In the genomic region with DNA sequence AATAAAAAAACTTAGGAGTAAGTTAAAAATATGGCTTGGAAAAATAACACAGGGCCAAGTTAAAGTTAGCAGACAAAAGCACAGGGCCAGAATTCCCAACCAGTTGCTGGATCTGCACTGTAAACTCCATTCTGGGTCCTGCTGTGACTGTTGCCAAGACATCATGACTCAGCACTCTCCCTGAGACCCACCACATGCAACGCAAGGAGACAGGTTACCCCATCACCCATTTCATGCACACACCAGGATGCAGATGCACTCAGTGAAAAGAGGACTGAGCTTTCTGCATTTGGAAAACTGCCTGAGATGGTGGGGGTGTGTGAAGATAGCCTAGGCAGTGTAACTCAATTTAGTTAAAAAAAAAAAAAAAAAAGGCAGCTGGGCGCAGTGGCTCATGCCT, we compare ENCODE assay signal across 11 cellular contexts.
DNase-seq lines count a peak whose midpoint lies in the region; TF ChIP-seq lines count a peak whose summit lies in the region.
"Had no signal": no experiment of that assay in that cellular context is flagged by ENCODE, and none has a peak within 500 bp of the region (broad histone marks: within the 10 kb centered on the region; RNA-seq: fewer than 3 reads in every experiment).

No MANE protein-coding gene starts in this region.

- 68% methylated on average over 2 of the region's 2 CpGs; no CpG with 5 or more reads in 1 of the 2 experiments for WGBS in endodermal cell (ENCODE audit: insufficient coverage in 1 of 2, insufficient read length in 1 of 2), 2 experiments

- peaks cover 12% of the 10 kb centered on the region for H3K27me3 Mint-ChIP-seq in endodermal cell (ENCODE audit: insufficient read depth)
- H3K27me3 Mint-ChIP-seq: activated CD4-positive, alpha-beta T cell treated with anti-CD3 and anti-CD28 coated beads for 36 hours had no signal

- no peak overlapping the region for H3K9ac ChIP-seq in endodermal cell (ENCODE audit: extremely low read depth, low read length, poor library complexity, severe bottlenecking)

- DNase-seq in AG10803 (ENCODE audit: low read depth) (peak; percentile 84), LHCN-M2 (ENCODE audit: low read depth) (peak; percentile 69), endodermal cell (peak; percentile 74), midbrain (lab: John Stamatoyannopoulos, UW) (peak; percentile 20), GM19238 (ENCODE audit: insufficient read length, low spot score) (no peak), NCI-H1417 treated with DMSO at 0.1 percent for 48 hours (lab: John Stamatoyannopoulos, UW) (no peak), DMS153 treated with DMSO at 0.1 percent for 48 hours (lab: John Stamatoyannopoulos, UW; ENCODE audit: unreplicated experiment) (no peak), 8988T (no peak)
- DNase-seq: activated CD4-positive, alpha-beta T cell treated with anti-CD3 and anti-CD28 coated beads for 36 hours; GDM1; stimulated activated CD4-positive, alpha-beta T cell treated with anti-CD3 and anti-CD28 coated beads, Interleukin-2, amount 100 ng/mL, for 48 hours had no signal

- no peaks in the 10 kb centered on the region for H3K9me3 ChIP-seq in endodermal cell (ENCODE audit: control insufficient read depth, low read length)

- no peak for TF ChIP-seq CTCF in AG10803 (conservative IDR thresholded peaks at IDR 0.05; ENCODE audit: low read length)
- no peak for TF ChIP-seq CTCF in endodermal cell (conservative IDR thresholded peaks at IDR 0.05)

- no peak overlapping the region for H3K4me3 ChIP-seq in AG10803 (ENCODE audit: low read length)
- H3K4me3 ChIP-seq in endodermal cell (ENCODE audit: low read length): no peak overlapping the region

- peaks cover 5% of the 10 kb centered on the region for H3K27me3 ChIP-seq in endodermal cell (ENCODE audit: control insufficient read depth, insufficient read depth, low read length, poor library complexity, severe bottlenecking)

- peaks cover 11% of the 10 kb centered on the region for H3K4me1 Mint-ChIP-seq in endodermal cell

- H3K27ac ChIP-seq in endodermal cell (ENCODE audit: low read depth, low read length): no peak overlapping the region

- H3K4me3 Mint-ChIP-seq in endodermal cell: no peak overlapping the region
- H3K4me3 Mint-ChIP-seq: activated CD4-positive, alpha-beta T cell treated with anti-CD3 and anti-CD28 coated beads for 36 hours had no signal

- no peaks in the 10 kb centered on the region for H3K36me3 ChIP-seq in endodermal cell (ENCODE audit: control insufficient read depth, insufficient read depth, low read length)

- H3K36me3 Mint-ChIP-seq in endodermal cell (ENCODE audit: low read depth): no peaks in the 10 kb centered on the region

- H3K9me3 Mint-ChIP-seq in endodermal cell: no peaks in the 10 kb centered on the region

- H3K27ac Mint-ChIP-seq in endodermal cell: peak overlapping the region; percentile 75
- H3K27ac Mint-ChIP-seq: activated CD4-positive, alpha-beta T cell treated with anti-CD3 and anti-CD28 coated beads for 36 hours had no signal

- peaks cover under 1% of the 10 kb centered on the region for H3K4me1 ChIP-seq in endodermal cell (ENCODE audit: control insufficient read depth, insufficient read depth, low read length)

Comparison
In these comparisons a context has a peak if more than half of its experiments do, and no peak if none do; other contexts are left out.
1. DNase-seq: peak in AG10803 (single experiment), LHCN-M2 (single experiment), endodermal cell (single experiment) and midbrain (single experiment); none in GM19238 (single experiment), NCI-H1417 treated with DMSO at 0.1 percent for 48 hours (single experiment), DMS153 treated with DMSO at 0.1 percent for 48 hours (single experiment) and 8988T (single experiment).